In genomic region chr1:8702848-8703810, GRCh38 we compare ENCODE assay signal across 8 cellular contexts.
A peak's percentile ranks its signal among the peaks of the same experiment; 100 is the strongest.
DNase-seq lines count a peak whose midpoint lies in the region; ATAC-seq, FAIRE-seq and TF ChIP-seq lines count a peak whose summit lies in the region.

No MANE protein-coding gene starts in this region.

- TF ChIP-seq CTCF in chondrocyte (IDR thresholded peaks at IDR 0.05): peak; percentile 58
- TF ChIP-seq CTCF in kidney (IDR thresholded peaks at IDR 0.05; ENCODE audit: borderline replicate concordance, extremely low read depth, insufficient read depth): peak; percentile 17

- peaks cover 13 to 21% of the 10 kb centered on the region in 2 donors for H3K4me1 ChIP-seq in kidney (ENCODE audit: control insufficient read depth in 1 of 2, insufficient read depth in 1 of 2, low read depth in 1 of 2, low read length in 2 of 2)

- peak overlapping the region; percentile 57 to 64 for H3K4me3 ChIP-seq in kidney (ENCODE audit: low read length in 2 of 2)

- H3K4me3 Mint-ChIP-seq in chondrocyte (ENCODE audit: unreplicated experiment): peak overlapping the region; percentile 81

- DNase-seq in AG08396 (ENCODE audit: low spot score) (peak; percentile 93), NCI-H226 (peak; percentile 95), chondrocyte (ENCODE audit: low spot score) (peak; percentile 96), kidney (peak; percentile 97)
- DNase-seq in activated CD4-positive, CD25-positive, alpha-beta regulatory T cell treated with anti-CD3 and anti-CD28 coated beads, Interleukin-2, amount 50 U/mL, for 16 hours (ENCODE audit: low read depth, low spot score): peak; percentile 16
- peak; percentile 53 for DNase-seq in stimulated activated CD4-positive, alpha-beta T cell treated with anti-CD3 and anti-CD28 coated beads, Interleukin-12 subunit alpha, Interleukin-12 subunit beta, amount 100 ng/mL, for 4 hours

- peak overlapping the region; percentile 92 for H3K27ac Mint-ChIP-seq in chondrocyte (ENCODE audit: unreplicated experiment)

- no peaks in the 10 kb centered on the region for H3K9me3 ChIP-seq in kidney (ENCODE audit: control insufficient read depth in 1 of 2, low read length in 2 of 2)

- peak overlapping the region; percentile 82 to 89 for H3K27ac ChIP-seq in kidney (ENCODE audit: low read depth in 2 of 2, low read length in 2 of 2)

- H3K36me3 ChIP-seq in kidney (ENCODE audit: control insufficient read depth in 1 of 2, insufficient read depth in 2 of 2, low read length in 2 of 2): no peaks in the 10 kb centered on the region

- peaks cover 57% of the 10 kb centered on the region for H3K4me1 Mint-ChIP-seq in chondrocyte (ENCODE audit: low read depth)

- no peaks in the 10 kb centered on the region for H3K9me3 Mint-ChIP-seq in chondrocyte (ENCODE audit: low read depth)

- no peak for FAIRE-seq in kidney (lab: Jason Lieb, UNC)

- H3K36me3 Mint-ChIP-seq in chondrocyte (ENCODE audit: low read depth): no peaks in the 10 kb centered on the region

- intact Hi-C loops in kidney (cut with DNase I): no loop called here

- ATAC-seq in GM18907 (IDR thresholded peaks at IDR 0.05; ENCODE audit: unreplicated experiment) (peak; percentile 59), HG03139 (IDR thresholded peaks at IDR 0.05; ENCODE audit: unreplicated experiment) (peak; percentile 68)

- H3K9ac ChIP-seq in kidney (ENCODE audit: low read length in 2 of 2): peak overlapping the region in 1 of 2 donors; percentile 41

- no peaks in the 10 kb centered on the region for H3K27me3 Mint-ChIP-seq in chondrocyte (ENCODE audit: low read depth)

Comparison
In these comparisons a context has a peak if more than half of its experiments do, and no peak if none do; other contexts are left out.
1. Peak in every context shown above with its lines: DNase-seq, ATAC-seq, H3K4me3 ChIP-seq and H3K27ac ChIP-seq.
2. DNase-seq: peak in every context shown above with its lines; median percentile 97 in kidney; 96 in chondrocyte; 95 in NCI-H226; 93 in AG08396; 53 in stimulated activated CD4-positive, alpha-beta T cell treated with anti-CD3 and anti-CD28 coated beads, Interleukin-12 subunit alpha, Interleukin-12 subunit beta, amount 100 ng/mL, for 4 hours; 16 in activated CD4-positive, CD25-positive, alpha-beta regulatory T cell treated with anti-CD3 and anti-CD28 coated beads, Interleukin-2, amount 50 U/mL, for 16 hours.